ENCODE assay signal across 25 cellular contexts in genomic region chr5:9186069-9186468, GRCh38.
DNase-seq lines count a peak whose midpoint lies in the region; ATAC-seq, FAIRE-seq and TF ChIP-seq lines count a peak whose summit lies in the region.
"Had no signal": no experiment of that assay in that cellular context is flagged by ENCODE, and none has a peak within 500 bp of the region (broad histone marks: within the 10 kb centered on the region; RNA-seq: fewer than 3 reads in every experiment).

No MANE protein-coding gene starts in this region.

- no peak overlapping the region; the same call in 2 of the 3 replicates for H2BK15ac ChIP-seq in IMR-90 (ENCODE audit: low read depth, low read length)
- no peak overlapping the region for H2BK15ac ChIP-seq in H1 (ENCODE audit: low read length)

- H3K9me3 Mint-ChIP-seq in immature natural killer cell = peaks cover 4 to 34% (median 7%) of the 10 kb centered on the region in 6 donors
- H3K9me3 Mint-ChIP-seq: CD4-positive, alpha-beta T cell had no signal

- peak overlapping the region; percentile 75 for H2BK20ac ChIP-seq in IMR-90 (ENCODE audit: low read depth, low read length)
- H2BK20ac ChIP-seq in H1 (ENCODE audit: low read length) = no peak overlapping the region

- TF ChIP-seq POLR2A in HepG2 (IDR thresholded peaks at IDR 0.05; ENCODE audit: insufficient read depth in 1 of 2, low read depth in 2 of 2, low read length in 2 of 2) (no peak), right lobe of liver (IDR thresholded peaks at IDR 0.05) (no peak), IMR-90 (IDR thresholded peaks at IDR 0.05; ENCODE audit: low read depth, low read length) (no peak), H1 (IDR thresholded peaks at IDR 0.05; ENCODE audit: control extremely low read depth in 1 of 2, low read depth in 2 of 2, low read length in 2 of 2) (no peak)

- in situ Hi-C loops in HepG2 (cut with HindIII; ENCODE audit: extremely low pct_ligation_motif_present, low pct_unique_long_range_greater_than_20kb) (no loop called here), IMR-90 (cut with MboI; ENCODE audit: low sequenced_read_pairs) (no loop called here)

- no peaks in the 10 kb centered on the region for H3K4me1 ChIP-seq in HepG2 (ENCODE audit: insufficient read depth, low read length)
- no peaks in the 10 kb centered on the region for H3K4me1 ChIP-seq in right lobe of liver
- H3K4me1 ChIP-seq in IMR-90 (ENCODE audit: control insufficient read depth, insufficient read depth, low read length) = peaks cover 7% of the 10 kb centered on the region
- no peaks in the 10 kb centered on the region for H3K4me1 ChIP-seq in H1 (replicated peaks in 1 of 4; ENCODE audit: control insufficient read depth in 3 of 4, insufficient read depth in 4 of 4, low read length in 3 of 4)
- H3K4me1 ChIP-seq: BE2C had no signal

- no peak overlapping the region for H3K4me3 Mint-ChIP-seq in immature natural killer cell
- H3K4me3 Mint-ChIP-seq: CD14-positive monocyte; CD4-positive, alpha-beta T cell had no signal

- no peak overlapping the region; the same call in 1 of the 2 replicates for H2AK5ac ChIP-seq in IMR-90 (ENCODE audit: low read depth, low read length)
- H2AK5ac ChIP-seq in H1 (ENCODE audit: low read depth, low read length) = no peak overlapping the region

- DNase-seq in HepG2 (ENCODE audit: low spot score) = no peak
- no peak for DNase-seq in right lobe of liver
- no peak for DNase-seq in IMR-90
- no peak for DNase-seq in H1 (ENCODE audit: low read depth in 1 of 2, low spot score in 2 of 2)
- no peak for DNase-seq in retina
- DNase-seq in NAMALWA (ENCODE audit: low spot score) = no peak
- DNase-seq in immature natural killer cell = no peak
- no peak for DNase-seq in SIG-M5 (lab: John Stamatoyannopoulos, UW)
- DNase-seq: ACHN; AML-193; BE2C; Calu3; CD4-positive, alpha-beta T cell; COR-L47; DMS153; EL; GDM1; GOT3; H7; HCEC 1CT had no signal

- FAIRE-seq in HepG2 (lab: Jason Lieb, UNC) = no peak
- no peak for FAIRE-seq in H1 (lab: Jason Lieb, UNC)
- FAIRE-seq: A204.1, GM12891 had no signal

- H3K79me2 ChIP-seq in HepG2 (ENCODE audit: insufficient read depth, low read length) = no peaks in the 10 kb centered on the region
- no peaks in the 10 kb centered on the region for H3K79me2 ChIP-seq in H1 (ENCODE audit: control insufficient read depth in 1 of 2, insufficient read depth in 2 of 2, low read length in 2 of 2)

- no peak overlapping the region for H3K27ac Mint-ChIP-seq in immature natural killer cell
- H3K27ac Mint-ChIP-seq: CD14-positive monocyte; CD4-positive, alpha-beta T cell had no signal

- dilution Hi-C loops in IMR-90 (cut with HindIII; ENCODE audit: low sequenced_read_pairs, unreplicated experiment) = no loop called here

- ATAC-seq in HepG2 (no peak), right lobe of liver (no peak), IMR-90 (ENCODE audit: low read depth) (no peak)

- peaks cover 5 to 18% of the 10 kb centered on the region in 2 experiments; a peak in 3 of 4 replicates for H3K79me1 ChIP-seq in IMR-90 (ENCODE audit: low read depth in 1 of 2, low read length in 2 of 2)
- H3K79me1 ChIP-seq in H1 (ENCODE audit: low read depth, low read length) = no peaks in the 10 kb centered on the region

- H3K18ac ChIP-seq in IMR-90 (ENCODE audit: low read depth, low read length) = no peak overlapping the region; the same call in 1 of the 2 replicates
- H3K18ac ChIP-seq in H1 (ENCODE audit: extremely low read depth, low read length) = no peak overlapping the region

- H3K4me1 Mint-ChIP-seq in immature natural killer cell = no peaks in the 10 kb centered on the region
- H3K4me1 Mint-ChIP-seq: CD14-positive monocyte had no signal

- H2BK5ac ChIP-seq in IMR-90 (ENCODE audit: low read depth, low read length, poor library complexity, severe bottlenecking) (no peak overlapping the region), H1 (ENCODE audit: low read depth, low read length) (no peak overlapping the region)

- H3K56ac ChIP-seq in IMR-90 (ENCODE audit: extremely low read depth, insufficient read depth, low read length) (no peak overlapping the region), H1 (replicated peaks; ENCODE audit: insufficient read length, low read depth, low read length) (no peak overlapping the region)

- no peak overlapping the region for H3K9ac ChIP-seq in HepG2 (ENCODE audit: insufficient read depth, low read depth, low read length)
- H3K9ac ChIP-seq in IMR-90 (ENCODE audit: low read depth, low read length) = no peak overlapping the region
- no peak overlapping the region for H3K9ac ChIP-seq in H1 (replicated peaks in 1 of 4; ENCODE audit: extremely low read depth in 1 of 4, low read depth in 3 of 4, low read length in 3 of 4)
- H3K9ac ChIP-seq: BLaER1 treated with 17β-estradiol and CSF1 and Interleukin-3, amounts not matched to agents 10 nM and 100 nM had no signal

- H4K8ac ChIP-seq in IMR-90 (ENCODE audit: low read depth in 2 of 2, low read length in 2 of 2) (0 out of 4 replicates have a peak overlapping the region, but pooled peaks of 1 of the 2 experiments have one; percentile 9), H1 (ENCODE audit: extremely low read depth, insufficient read depth, low read length) (no peak overlapping the region)

- H3K4ac ChIP-seq in IMR-90 (ENCODE audit: low read depth, low read length) = no peak overlapping the region
- no peak overlapping the region for H3K4ac ChIP-seq in H1 (replicated peaks; ENCODE audit: insufficient read length, low read depth, low read length)

- H2AK9ac ChIP-seq in IMR-90 (replicated peaks; ENCODE audit: low read depth, low read length, poor library complexity) = no peak overlapping the region

- WGBS in HepG2 (ENCODE audit: low lambda C conversion rate) = 15% methylated on average over 1 of the region's 1 CpG
- 83% methylated on average over 1 of the region's 1 CpG for WGBS in right lobe of liver (ENCODE audit: insufficient coverage, low coverage, low lambda C conversion rate, missing lambda C conversion rate)
- WGBS in IMR-90 (ENCODE audit: extremely low coverage in 2 of 2, insufficient read length in 1 of 2), 2 experiments = 100% methylated on average over 1 of the region's 1 CpG; no CpG with 5 or more reads in 1 of the 2 experiments
- 92% methylated on average over 1 of the region's 1 CpG; no CpG with 5 or more reads in 1 of the 2 experiments for WGBS in H1 (ENCODE audit: extremely low coverage in 1 of 2, insufficient coverage in 1 of 2, insufficient read length in 1 of 2, insufficient replicate concordance in 2 of 2, low coverage in 1 of 2, low lambda C conversion rate in 2 of 2, missing lambda C conversion rate in 1 of 2), 2 experiments

- TF ChIP-seq EP300 in HepG2 (IDR thresholded peaks at IDR 0.05; ENCODE audit: low read depth in 2 of 2, low read length in 2 of 2) (no peak), HepG2 (CRISPR knock-in tag; IDR thresholded peaks at IDR 0.05; ENCODE audit: borderline replicate concordance) (no peak), H1 (IDR thresholded peaks at IDR 0.05; ENCODE audit: borderline replicate concordance in 1 of 2, low read depth in 2 of 2, low read length in 2 of 2) (no peak)

- POLR2A ChIA-PET in HepG2 (lab: Yijun Ruan, JAX) (no interaction called here), IMR-90 (lab: Charles Lee; ENCODE audit: unreplicated experiment) (no interaction called here), H1 (lab: Charles Lee; ENCODE audit: partially characterized antibody) (no interaction called here)

- no peaks in the 10 kb centered on the region for H3K36me3 ChIP-seq in HepG2 (replicated peaks in 1 of 2; ENCODE audit: control insufficient read depth in 1 of 2, insufficient read depth in 2 of 2, low read length in 2 of 2)
- no peaks in the 10 kb centered on the region for H3K36me3 ChIP-seq in right lobe of liver
- peaks cover 1% of the 10 kb centered on the region; the same call in 1 of the 2 replicates for H3K36me3 ChIP-seq in IMR-90 (ENCODE audit: control insufficient read depth, insufficient read depth, low read length)
- H3K36me3 ChIP-seq in H1 (ENCODE audit: control insufficient read depth in 2 of 4, insufficient read depth in 4 of 4, low read length in 3 of 4) = no peaks in the 10 kb centered on the region
- H3K36me3 ChIP-seq: BE2C; BLaER1 treated with 17β-estradiol and CSF1 and Interleukin-3, amounts not matched to agents 10 nM and 100 nM had no signal

- TF ChIP-seq RAD21 in HepG2 (CRISPR knock-in tag; IDR thresholded peaks at IDR 0.05) = no peak
- TF ChIP-seq RAD21 in IMR-90 (IDR thresholded peaks at IDR 0.05; ENCODE audit: low read length) = no peak
- TF ChIP-seq RAD21 in H1 (IDR thresholded peaks at IDR 0.05 in 1 of 2, conservative IDR thresholded peaks at IDR 0.05 in 1 of 2; ENCODE audit: low read depth in 2 of 2, low read length in 2 of 2) = no peak

- no peak overlapping the region for H2AFZ ChIP-seq in HepG2 (ENCODE audit: low read length)
- no peak overlapping the region for H2AFZ ChIP-seq in IMR-90 (replicated peaks; ENCODE audit: low read length, poor library complexity)
- no peak overlapping the region for H2AFZ ChIP-seq in H1 (ENCODE audit: low read length)

- H3K9me3 ChIP-seq in HepG2 (ENCODE audit: low read length) (peaks cover 5% of the 10 kb centered on the region; the same call in 1 of the 2 replicates), right lobe of liver (no peaks in the 10 kb centered on the region), IMR-90 (ENCODE audit: control insufficient read depth, insufficient read depth, low read length) (no peaks in the 10 kb centered on the region), H1 (ENCODE audit: insufficient read depth in 2 of 2, low read depth in 1 of 2, low read length in 1 of 2) (no peaks in the 10 kb centered on the region)
- H3K9me3 ChIP-seq: BE2C; BLaER1 treated with 17β-estradiol and CSF1 and Interleukin-3, amounts not matched to agents 10 nM and 100 nM had no signal

- peaks cover 13% of the 10 kb centered on the region for H3K9me1 ChIP-seq in IMR-90 (ENCODE audit: insufficient read depth, low read length)

- H4K91ac ChIP-seq in IMR-90 (ENCODE audit: insufficient read depth, low read depth, low read length) (0 out of 2 replicates have a peak overlapping the region, but pooled peaks have one; percentile 32), H1 (replicated peaks; ENCODE audit: insufficient read length, low read length) (no peak overlapping the region)

- H3K14ac ChIP-seq in IMR-90 (replicated peaks; ENCODE audit: low read depth, low read length) (no peak overlapping the region), H1 (ENCODE audit: insufficient read length) (no peak overlapping the region)

- peak overlapping the region; percentile 37; the same call in 1 of the 2 replicates for H2BK120ac ChIP-seq in IMR-90 (ENCODE audit: low read depth, low read length)
- no peak overlapping the region for H2BK120ac ChIP-seq in H1 (replicated peaks; ENCODE audit: low read depth, low read length)

- H3K27me3 ChIP-seq in HepG2 (ENCODE audit: control insufficient read depth in 1 of 2, insufficient read depth in 2 of 2, low read length in 2 of 2) (no peaks in the 10 kb centered on the region; a peak in 1 of 5 replicates), right lobe of liver (no peaks in the 10 kb centered on the region), IMR-90 (ENCODE audit: control insufficient read depth, insufficient read depth, low read length) (no peaks in the 10 kb centered on the region), H1 (replicated peaks in 1 of 4; ENCODE audit: control insufficient read depth in 3 of 4, extremely low read depth in 1 of 4, insufficient read depth in 3 of 4, low read length in 3 of 4) (no peaks in the 10 kb centered on the region)
- H3K27me3 ChIP-seq: BE2C; BLaER1 treated with 17β-estradiol and CSF1 and Interleukin-3, amounts not matched to agents 10 nM and 100 nM had no signal

- no peaks in the 10 kb centered on the region for H4K20me1 ChIP-seq in HepG2 (ENCODE audit: insufficient read depth, low read length)
- H4K20me1 ChIP-seq in IMR-90 (ENCODE audit: insufficient read depth, low read length) = no peaks in the 10 kb centered on the region
- H4K20me1 ChIP-seq in H1 (replicated peaks in 1 of 2; ENCODE audit: control insufficient read depth in 1 of 2, insufficient read depth in 2 of 2, low read length in 2 of 2) = no peaks in the 10 kb centered on the region
- H4K20me1 ChIP-seq: BLaER1 treated with 17β-estradiol and CSF1 and Interleukin-3, amounts not matched to agents 10 nM and 100 nM had no signal

- no peaks in the 10 kb centered on the region for H3K36me3 Mint-ChIP-seq in immature natural killer cell
- H3K36me3 Mint-ChIP-seq: CD14-positive monocyte had no signal

- BruUV-seq in HepG2 (replicated peaks; lab: Mats Ljungman, UMichigan) (no TSS peak), IMR-90 (replicated peaks; lab: Mats Ljungman, UMichigan) (no TSS peak)

- H3K23ac ChIP-seq in IMR-90 (ENCODE audit: low read depth, low read length) (no peak overlapping the region), H1 (ENCODE audit: insufficient read length) (no peak overlapping the region)

- H3K4me2 ChIP-seq in HepG2 (ENCODE audit: low read depth, low read length) = no peak overlapping the region
- no peak overlapping the region for H3K4me2 ChIP-seq in IMR-90 (ENCODE audit: low read depth, low read length)
- no peak overlapping the region for H3K4me2 ChIP-seq in H1 (ENCODE audit: insufficient read depth in 1 of 2, low read depth in 2 of 2, low read length in 2 of 2)
- H3K4me2 ChIP-seq: BLaER1 treated with 17β-estradiol and CSF1 and Interleukin-3, amounts not matched to agents 10 nM and 100 nM had no signal

- TF ChIP-seq CTCF in HepG2 (CRISPR knock-in tag; IDR thresholded peaks at IDR 0.05) (no peak), right lobe of liver (IDR thresholded peaks at IDR 0.05) (no peak), IMR-90 (conservative IDR thresholded peaks at IDR 0.05; ENCODE audit: low read depth, low read length) (no peak), H1 (IDR thresholded peaks at IDR 0.05; ENCODE audit: control extremely low read depth in 1 of 3, insufficient read depth in 1 of 3, low read depth in 1 of 3, low read length in 3 of 3) (no peak)

- intact Hi-C loops in HepG2 (cut with micrococcal nuclease; ENCODE audit: unreplicated experiment) = no loop called here
- intact Hi-C loops in right lobe of liver (cut with DNase I) = no loop called here
- intact Hi-C loops in IMR-90 (cut with micrococcal nuclease) = no loop called here

- H3K27ac ChIP-seq in HepG2 (ENCODE audit: extremely low read length, insufficient read depth, low read length) (no peak overlapping the region), right lobe of liver (no peak overlapping the region), IMR-90 (ENCODE audit: insufficient read depth, low read length) (no peak overlapping the region), H1 (ENCODE audit: low read depth, low read length) (no peak overlapping the region)
- H3K27ac ChIP-seq: 22Rv1; BLaER1 treated with 17β-estradiol and CSF1 and Interleukin-3, amounts not matched to agents 10 nM and 100 nM had no signal

- CTCF ChIA-PET in HepG2 (lab: Yijun Ruan, JAX; ENCODE audit: low intra/inter-chr PET ratio, low total read pairs) (no interaction called here), IMR-90 (lab: Yijun Ruan, JAX) (no interaction called here), H1 (lab: Charles Lee; ENCODE audit: partially characterized antibody) (interaction anchor here (1.0 kb wide), 1 partner anchor 86 kb away, joined by 3 read pairs; no protein-coding TSS in a partner anchor)

- H3K4me3 ChIP-seq in HepG2 (replicated peaks in 1 of 3; ENCODE audit: insufficient read depth in 1 of 3, low read depth in 2 of 3, low read length in 3 of 3) = no peak overlapping the region
- H3K4me3 ChIP-seq in right lobe of liver = no peak overlapping the region
- no peak overlapping the region for H3K4me3 ChIP-seq in IMR-90 (ENCODE audit: insufficient read depth, low read depth, low read length)
- no peak overlapping the region for H3K4me3 ChIP-seq in H1 (ENCODE audit: extremely low read depth in 1 of 4, insufficient read depth in 2 of 4, low read depth in 3 of 4, low read length in 4 of 4)
- H3K4me3 ChIP-seq: BLaER1 treated with 17β-estradiol and CSF1 and Interleukin-3, amounts not matched to agents 10 nM and 100 nM had no signal

- H3K27me3 Mint-ChIP-seq in immature natural killer cell (ENCODE audit: low read depth in 3 of 3) = peaks cover 0 to 2% (median 0%) of the 10 kb centered on the region in 3 donors
- H3K27me3 Mint-ChIP-seq: CD4-positive, alpha-beta T cell had no signal

- H3K23me2 ChIP-seq in H1 (ENCODE audit: low read depth, low read length) = no peaks in the 10 kb centered on the region

- H4K5ac ChIP-seq in IMR-90 (ENCODE audit: low read depth, low read length) (no peak overlapping the region), H1 (ENCODE audit: insufficient read length, low read depth, low read length) (no peak overlapping the region)

- H2BK12ac ChIP-seq in H1 (ENCODE audit: low read depth, low read length) = no peak overlapping the region

Comparison
In these comparisons a context has a peak if more than half of its experiments do, and no peak if none do; other contexts are left out.
1. Of the 41 proteins assayed by ChIP-seq in both HepG2 and H1: peak only in HepG2: none; only in H1: none; in both: MAFK; in neither: 40.